9 cellular contexts compared by ENCODE assay signal in the genomic region with DNA sequence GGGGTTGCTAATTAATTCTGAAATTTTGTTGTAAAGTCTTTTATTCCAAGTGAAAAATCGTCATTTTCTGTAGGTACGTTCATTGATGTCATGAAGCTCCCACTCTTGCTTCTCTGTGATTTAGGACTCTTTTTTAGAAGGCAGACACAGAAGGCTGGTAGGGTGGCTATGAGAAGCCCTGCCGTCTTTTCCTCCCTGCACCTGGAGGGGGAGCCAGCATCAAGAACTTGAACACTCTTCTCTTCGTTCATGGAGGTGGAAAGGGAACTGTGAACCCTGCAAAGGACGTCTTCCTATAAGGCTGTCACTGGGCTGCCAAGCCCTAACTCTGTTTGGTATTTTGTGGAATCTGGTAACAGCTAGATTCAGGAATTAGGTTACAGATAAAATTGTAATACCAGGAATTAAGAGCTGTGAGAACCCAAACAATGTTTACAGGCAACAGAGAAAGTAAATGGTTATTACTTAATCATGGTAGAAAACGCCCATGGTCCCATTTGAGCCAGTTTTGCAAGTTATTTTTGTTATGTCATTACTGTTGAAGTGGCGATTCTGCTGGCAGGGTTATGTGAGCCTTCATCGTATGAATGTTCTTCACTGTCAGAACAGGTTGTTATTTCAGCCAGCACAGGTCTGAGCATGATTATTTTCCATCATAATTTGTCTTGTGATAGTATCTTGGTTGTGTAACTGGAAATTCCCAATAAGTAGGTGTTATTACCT.
DNase-seq lines count a peak whose midpoint lies in the region; ATAC-seq, FAIRE-seq and TF ChIP-seq lines count a peak whose summit lies in the region.
"Had no signal": no experiment of that assay in that cellular context is flagged by ENCODE, and none has a peak within 500 bp of the region (broad histone marks: within the 10 kb centered on the region; RNA-seq: fewer than 3 reads in every experiment).

No MANE protein-coding gene starts in this region.

- TF ChIP-seq POLR2A in breast epithelium (IDR thresholded peaks at IDR 0.05) = no peak

- H3K79me2 ChIP-seq in PC-9 (ENCODE audit: low read depth) = no peaks in the 10 kb centered on the region

- intact Hi-C loops in PC-9 (cut with micrococcal nuclease; ENCODE audit: unreplicated experiment) = loop anchor here (2.0 to 10.0 kb wide), 2 partner anchors 108 to 172 kb away; no protein-coding TSS in a partner anchor
- intact Hi-C loops in breast epithelium (cut with DNase I; ENCODE audit: low total_unique reads) = no loop called here

- H3K4me3 ChIP-seq in PC-9 (no peak overlapping the region), breast epithelium (no peak overlapping the region)
- H3K4me3 ChIP-seq: thoracic aorta had no signal

- CTCF ChIA-PET in PC-9 (lab: Charles Lee) = interaction anchor here (0.8 kb wide), 1 partner anchor 33 kb away, joined by 7 read pairs; no protein-coding TSS in a partner anchor

- H3K4me1 ChIP-seq in PC-9 (replicated peaks; ENCODE audit: insufficient read depth) (peaks cover 11% of the 10 kb centered on the region; the same call in 1 of the 2 replicates), breast epithelium (no peaks in the 10 kb centered on the region)

- H2AFZ ChIP-seq in PC-9 = no peak overlapping the region

- no peak overlapping the region for H3K4me2 ChIP-seq in PC-9

- no peaks in the 10 kb centered on the region for H3K36me3 ChIP-seq in PC-9 (ENCODE audit: low read depth)
- no peaks in the 10 kb centered on the region for H3K36me3 ChIP-seq in breast epithelium
- H3K36me3 ChIP-seq: thoracic aorta had no signal

- no peaks in the 10 kb centered on the region; the same call in 1 of the 2 replicates for H3K9me2 ChIP-seq in PC-9 (ENCODE audit: insufficient read depth)

- peaks cover 6% of the 10 kb centered on the region; the same call in 1 of the 2 replicates for H3F3A ChIP-seq in PC-9 (ENCODE audit: insufficient read depth, low read depth)

- no peak overlapping the region for H3K27ac ChIP-seq in PC-9
- H3K27ac ChIP-seq in breast epithelium = no peak overlapping the region
- H3K27ac ChIP-seq: thoracic aorta had no signal

- DNase-seq in activated naive CD4-positive, alpha-beta T cell treated with Interleukin-2 at 50 U/mL for 16 hours = peak; percentile 3
- DNase-seq in activated naive CD4-positive, alpha-beta T cell (lab: John Stamatoyannopoulos, UW) = no peak
- DNase-seq in HTR-8/SVneo (ENCODE audit: insufficient read length, low spot score) = peak; percentile 6
- DNase-seq in PC-9 = peak in 1 of 2 experiments; percentile 38
- DNase-seq in breast epithelium (ENCODE audit: low spot score in 2 of 2) = no peak
- peak; percentile 61 for DNase-seq in medulla oblongata (ENCODE audit: extremely low spot score)
- DNase-seq in cerebellum (ENCODE audit: low spot score) = no peak

- POLR2A ChIA-PET in PC-9 (lab: Charles Lee; ENCODE audit: unreplicated experiment) = no interaction called here

- no TSS peak for BruUV-seq in PC-9 (replicated peaks; lab: Mats Ljungman, UMichigan)

- no peaks in the 10 kb centered on the region for H3K9me3 ChIP-seq in PC-9 (ENCODE audit: insufficient read depth, low read depth)
- no peaks in the 10 kb centered on the region for H3K9me3 ChIP-seq in breast epithelium
- H3K9me3 ChIP-seq: thoracic aorta had no signal

- no peaks in the 10 kb centered on the region for H3K27me3 ChIP-seq in PC-9 (ENCODE audit: insufficient read depth, low read depth)
- no peaks in the 10 kb centered on the region for H3K27me3 ChIP-seq in breast epithelium

- peak; percentile 67 for TF ChIP-seq CTCF in PC-9 (conservative IDR thresholded peaks at IDR 0.05)
- peak in 2 of 3 donors; percentile 13 to 40 for TF ChIP-seq CTCF in breast epithelium (IDR thresholded peaks at IDR 0.05)

- FAIRE-seq in HTR-8/SVneo (lab: Jason Lieb, UNC) = no peak

- ATAC-seq in GM21737 (IDR thresholded peaks at IDR 0.05; ENCODE audit: unreplicated experiment) = peak; percentile 97

- no peaks in the 10 kb centered on the region for H4K20me1 ChIP-seq in PC-9 (ENCODE audit: insufficient read depth)

Comparison
In these comparisons a context has a peak if more than half of its experiments do, and no peak if none do; other contexts are left out.
1. DNase-seq: peak in activated naive CD4-positive, alpha-beta T cell treated with Interleukin-2 at 50 U/mL for 16 hours (single experiment), HTR-8/SVneo (single experiment) and medulla oblongata (single experiment); none in activated naive CD4-positive, alpha-beta T cell (0 of 4), breast epithelium (0 of 2) and cerebellum (single experiment).